Comparison of ENCODE assay signal across 2 cellular contexts in the genomic region with DNA sequence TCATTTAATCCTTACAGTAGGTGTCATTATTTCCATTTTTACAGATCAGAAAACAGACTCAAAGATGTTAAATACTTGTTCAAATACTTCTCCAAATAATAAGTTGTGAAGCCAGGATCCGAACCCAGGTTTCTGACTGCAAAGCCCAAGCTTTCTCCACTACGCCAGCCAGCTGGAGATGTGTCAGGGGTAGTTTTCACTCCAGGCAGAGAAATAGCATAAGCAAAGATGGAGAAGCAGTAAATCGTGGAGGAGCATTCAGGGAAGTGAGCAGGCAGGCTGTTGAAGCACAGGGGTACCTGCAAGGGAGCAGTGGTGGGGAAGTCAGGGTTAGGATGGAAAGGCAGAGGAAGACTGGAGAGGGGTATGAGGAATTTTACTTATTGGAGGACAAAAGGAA.
TF ChIP-seq lines count a peak whose summit lies in the region.

No MANE protein-coding gene starts in this region.

TF ChIP-seq in GM12878, 131 proteins besides CTCF, POLR2A, EP300 and RAD21:
- TF ChIP-seq SUPT20H (IDR thresholded peaks at IDR 0.05; ENCODE audit: borderline replicate concordance, control insufficient read depth, low read depth, low read length), result no peak
- TF ChIP-seq, protein P1, sequence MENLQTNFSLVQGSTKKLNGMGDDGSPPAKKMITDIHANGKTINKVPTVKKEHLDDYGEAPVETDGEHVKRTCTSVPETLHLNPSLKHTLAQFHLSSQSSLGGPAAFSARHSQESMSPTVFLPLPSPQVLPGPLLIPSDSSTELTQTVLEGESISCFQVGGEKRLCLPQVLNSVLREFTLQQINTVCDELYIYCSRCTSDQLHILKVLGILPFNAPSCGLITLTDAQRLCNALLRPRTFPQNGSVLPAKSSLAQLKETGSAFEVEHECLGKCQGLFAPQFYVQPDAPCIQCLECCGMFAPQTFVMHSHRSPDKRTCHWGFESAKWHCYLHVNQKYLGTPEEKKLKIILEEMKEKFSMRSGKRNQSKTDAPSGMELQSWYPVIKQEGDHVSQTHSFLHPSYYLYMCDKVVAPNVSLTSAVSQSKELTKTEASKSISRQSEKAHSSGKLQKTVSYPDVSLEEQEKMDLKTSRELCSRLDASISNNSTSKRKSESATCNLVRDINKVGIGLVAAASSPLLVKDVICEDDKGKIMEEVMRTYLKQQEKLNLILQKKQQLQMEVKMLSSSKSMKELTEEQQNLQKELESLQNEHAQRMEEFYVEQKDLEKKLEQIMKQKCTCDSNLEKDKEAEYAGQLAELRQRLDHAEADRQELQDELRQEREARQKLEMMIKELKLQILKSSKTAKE (IDR thresholded peaks at IDR 0.05; ENCODE audit: low read depth, poor library complexity, severe bottlenecking), result no peak
- TF ChIP-seq ESRRA (IDR thresholded peaks at IDR 0.05; ENCODE audit: low read length), result no peak
- no peak for TF ChIP-seq ZNF207 (IDR thresholded peaks at IDR 0.05; ENCODE audit: borderline replicate concordance)
- no peak for TF ChIP-seq SIN3A (IDR thresholded peaks at IDR 0.05; ENCODE audit: low read depth, low read length)
- TF ChIP-seq, protein P2, sequence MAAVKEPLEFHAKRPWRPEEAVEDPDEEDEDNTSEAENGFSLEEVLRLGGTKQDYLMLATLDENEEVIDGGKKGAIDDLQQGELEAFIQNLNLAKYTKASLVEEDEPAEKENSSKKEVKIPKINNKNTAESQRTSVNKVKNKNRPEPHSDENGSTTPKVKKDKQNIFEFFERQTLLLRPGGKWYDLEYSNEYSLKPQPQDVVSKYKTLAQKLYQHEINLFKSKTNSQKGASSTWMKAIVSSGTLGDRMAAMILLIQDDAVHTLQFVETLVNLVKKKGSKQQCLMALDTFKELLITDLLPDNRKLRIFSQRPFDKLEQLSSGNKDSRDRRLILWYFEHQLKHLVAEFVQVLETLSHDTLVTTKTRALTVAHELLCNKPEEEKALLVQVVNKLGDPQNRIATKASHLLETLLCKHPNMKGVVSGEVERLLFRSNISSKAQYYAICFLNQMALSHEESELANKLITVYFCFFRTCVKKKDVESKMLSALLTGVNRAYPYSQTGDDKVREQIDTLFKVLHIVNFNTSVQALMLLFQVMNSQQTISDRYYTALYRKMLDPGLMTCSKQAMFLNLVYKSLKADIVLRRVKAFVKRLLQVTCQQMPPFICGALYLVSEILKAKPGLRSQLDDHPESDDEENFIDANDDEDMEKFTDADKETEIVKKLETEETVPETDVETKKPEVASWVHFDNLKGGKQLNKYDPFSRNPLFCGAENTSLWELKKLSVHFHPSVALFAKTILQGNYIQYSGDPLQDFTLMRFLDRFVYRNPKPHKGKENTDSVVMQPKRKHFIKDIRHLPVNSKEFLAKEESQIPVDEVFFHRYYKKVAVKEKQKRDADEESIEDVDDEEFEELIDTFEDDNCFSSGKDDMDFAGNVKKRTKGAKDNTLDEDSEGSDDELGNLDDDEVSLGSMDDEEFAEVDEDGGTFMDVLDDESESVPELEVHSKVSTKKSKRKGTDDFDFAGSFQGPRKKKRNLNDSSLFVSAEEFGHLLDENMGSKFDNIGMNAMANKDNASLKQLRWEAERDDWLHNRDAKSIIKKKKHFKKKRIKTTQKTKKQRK (IDR thresholded peaks at IDR 0.05; ENCODE audit: low read depth, low read length), result no peak
- TF ChIP-seq, protein P3, sequence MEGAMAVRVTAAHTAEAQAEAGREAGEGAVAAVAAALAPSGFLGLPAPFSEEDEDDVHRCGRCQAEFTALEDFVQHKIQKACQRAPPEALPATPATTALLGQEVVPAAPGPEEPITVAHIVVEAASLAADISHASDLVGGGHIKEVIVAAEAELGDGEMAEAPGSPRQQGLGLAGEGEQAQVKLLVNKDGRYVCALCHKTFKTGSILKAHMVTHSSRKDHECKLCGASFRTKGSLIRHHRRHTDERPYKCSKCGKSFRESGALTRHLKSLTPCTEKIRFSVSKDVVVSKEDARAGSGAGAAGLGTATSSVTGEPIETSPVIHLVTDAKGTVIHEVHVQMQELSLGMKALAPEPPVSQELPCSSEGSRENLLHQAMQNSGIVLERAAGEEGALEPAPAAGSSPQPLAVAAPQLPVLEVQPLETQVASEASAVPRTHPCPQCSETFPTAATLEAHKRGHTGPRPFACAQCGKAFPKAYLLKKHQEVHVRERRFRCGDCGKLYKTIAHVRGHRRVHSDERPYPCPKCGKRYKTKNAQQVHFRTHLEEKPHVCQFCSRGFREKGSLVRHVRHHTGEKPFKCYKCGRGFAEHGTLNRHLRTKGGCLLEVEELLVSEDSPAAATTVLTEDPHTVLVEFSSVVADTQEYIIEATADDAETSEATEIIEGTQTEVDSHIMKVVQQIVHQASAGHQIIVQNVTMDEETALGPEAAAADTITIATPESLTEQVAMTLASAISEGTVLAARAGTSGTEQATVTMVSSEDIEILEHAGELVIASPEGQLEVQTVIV (IDR thresholded peaks at IDR 0.05; ENCODE audit: borderline replicate concordance, partially characterized antibody), result no peak
- no peak for TF ChIP-seq JUNB (IDR thresholded peaks at IDR 0.05)
- TF ChIP-seq, protein P4, sequence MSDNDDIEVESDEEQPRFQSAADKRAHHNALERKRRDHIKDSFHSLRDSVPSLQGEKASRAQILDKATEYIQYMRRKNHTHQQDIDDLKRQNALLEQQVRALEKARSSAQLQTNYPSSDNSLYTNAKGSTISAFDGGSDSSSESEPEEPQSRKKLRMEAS (IDR thresholded peaks at IDR 0.05; ENCODE audit: low read depth, low read length), result no peak
- no peak for TF ChIP-seq TBL1XR1 (IDR thresholded peaks at IDR 0.05; ENCODE audit: low read depth, low read length)
- TF ChIP-seq HDAC6 (IDR thresholded peaks at IDR 0.05; ENCODE audit: unreplicated experiment), result no peak
- TF ChIP-seq, protein P5, sequence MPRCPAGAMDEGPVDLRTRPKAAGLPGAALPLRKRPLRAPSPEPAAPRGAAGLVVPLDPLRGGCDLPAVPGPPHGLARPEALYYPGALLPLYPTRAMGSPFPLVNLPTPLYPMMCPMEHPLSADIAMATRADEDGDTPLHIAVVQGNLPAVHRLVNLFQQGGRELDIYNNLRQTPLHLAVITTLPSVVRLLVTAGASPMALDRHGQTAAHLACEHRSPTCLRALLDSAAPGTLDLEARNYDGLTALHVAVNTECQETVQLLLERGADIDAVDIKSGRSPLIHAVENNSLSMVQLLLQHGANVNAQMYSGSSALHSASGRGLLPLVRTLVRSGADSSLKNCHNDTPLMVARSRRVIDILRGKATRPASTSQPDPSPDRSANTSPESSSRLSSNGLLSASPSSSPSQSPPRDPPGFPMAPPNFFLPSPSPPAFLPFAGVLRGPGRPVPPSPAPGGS (IDR thresholded peaks at IDR 0.05; ENCODE audit: borderline replicate concordance, insufficient read depth, low read depth, low read length, poor library complexity, severe bottlenecking), result no peak

TF ChIP-seq in liver, 16 proteins besides CTCF, POLR2A, EP300 and RAD21:
- TF ChIP-seq NR2F2 (IDR thresholded peaks at IDR 0.05) (no peak), JUND (IDR thresholded peaks at IDR 0.05) (no peak), FOXA2 (IDR thresholded peaks at IDR 0.05) (no peak), EGR1 (IDR thresholded peaks at IDR 0.05; ENCODE audit: low read depth in 2 of 2) (no peak), GABPA (IDR thresholded peaks at IDR 0.05 in 1 of 2, conservative IDR thresholded peaks at IDR 0.05 in 1 of 2) (no peak)
- TF ChIP-seq, protein P4 (IDR thresholded peaks at IDR 0.05), result no peak
- TF ChIP-seq, protein P6, sequence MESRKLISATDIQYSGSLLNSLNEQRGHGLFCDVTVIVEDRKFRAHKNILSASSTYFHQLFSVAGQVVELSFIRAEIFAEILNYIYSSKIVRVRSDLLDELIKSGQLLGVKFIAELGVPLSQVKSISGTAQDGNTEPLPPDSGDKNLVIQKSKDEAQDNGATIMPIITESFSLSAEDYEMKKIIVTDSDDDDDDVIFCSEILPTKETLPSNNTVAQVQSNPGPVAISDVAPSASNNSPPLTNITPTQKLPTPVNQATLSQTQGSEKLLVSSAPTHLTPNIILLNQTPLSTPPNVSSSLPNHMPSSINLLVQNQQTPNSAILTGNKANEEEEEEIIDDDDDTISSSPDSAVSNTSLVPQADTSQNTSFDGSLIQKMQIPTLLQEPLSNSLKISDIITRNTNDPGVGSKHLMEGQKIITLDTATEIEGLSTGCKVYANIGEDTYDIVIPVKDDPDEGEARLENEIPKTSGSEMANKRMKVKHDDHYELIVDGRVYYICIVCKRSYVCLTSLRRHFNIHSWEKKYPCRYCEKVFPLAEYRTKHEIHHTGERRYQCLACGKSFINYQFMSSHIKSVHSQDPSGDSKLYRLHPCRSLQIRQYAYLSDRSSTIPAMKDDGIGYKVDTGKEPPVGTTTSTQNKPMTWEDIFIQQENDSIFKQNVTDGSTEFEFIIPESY (IDR thresholded peaks at IDR 0.05), result peak; percentile 2
